10 cellular contexts compared by ENCODE assay signal in the genomic region with DNA sequence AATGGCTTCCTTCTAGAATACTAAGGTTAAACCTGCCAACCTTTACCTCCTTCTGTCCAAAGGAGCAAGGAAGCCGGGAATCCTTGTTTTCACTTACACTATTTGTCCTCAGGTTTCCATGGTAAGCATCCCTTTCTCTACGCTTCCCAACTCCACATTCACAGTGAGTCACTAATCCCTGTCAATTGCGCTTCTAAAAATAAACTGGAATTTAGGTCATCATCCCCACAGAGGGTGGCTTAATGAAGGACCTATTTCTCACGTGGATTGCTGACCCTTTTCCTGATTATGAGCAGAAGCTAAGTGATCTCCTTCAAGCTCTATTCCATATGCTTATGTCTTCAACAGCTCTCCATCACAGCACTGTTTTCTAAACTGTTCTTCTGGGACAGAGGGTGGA. TPM values are rescaled to one million over a fixed set of nuclear protein-coding genes. Genes with fewer than 3 reads are reported as not detected.
DNase-seq lines count a peak whose midpoint lies in the region; TF ChIP-seq lines count a peak whose summit lies in the region.
"Had no signal": no experiment of that assay in that cellular context is flagged by ENCODE, and none has a peak within 500 bp of the region (broad histone marks: within the 10 kb centered on the region; RNA-seq: fewer than 3 reads in every experiment).

No MANE protein-coding gene starts in this region.

- TF ChIP-seq CTCF in A673 (conservative IDR thresholded peaks at IDR 0.05; ENCODE audit: low read depth, low read length) (no peak), HEK293 (tag by site-specific recombination; IDR thresholded peaks at IDR 0.05) (no peak), astrocyte of the spinal cord (IDR thresholded peaks at IDR 0.05; ENCODE audit: low read depth, low read length) (no peak), MM.1S (IDR thresholded peaks at IDR 0.05; ENCODE audit: low read length) (no peak)

- H3K4me3 ChIP-seq in A673 (ENCODE audit: low read depth, low read length, poor library complexity, severe bottlenecking) (no peak overlapping the region), HEK293 (ENCODE audit: low read depth, low read length) (no peak overlapping the region), astrocyte of the spinal cord (ENCODE audit: low read depth, low read length) (no peak overlapping the region), MM.1S (ENCODE audit: low read length) (no peak overlapping the region)
- H3K4me3 ChIP-seq: prostate gland had no signal

- H3K4me2 ChIP-seq in MM.1S (ENCODE audit: low read depth, low read length), result no peak overlapping the region

- no peaks in the 10 kb centered on the region for H4K20me1 ChIP-seq in MM.1S (ENCODE audit: insufficient read depth, low read length)

- H3K27ac ChIP-seq in A673 (ENCODE audit: low read depth, low read length, poor library complexity, severe bottlenecking) (no peak overlapping the region), HEK293 (ENCODE audit: extremely low read depth, low read depth, low read length) (no peak overlapping the region), MM.1S (ENCODE audit: low read length) (no peak overlapping the region)
- H3K27ac ChIP-seq: prostate gland had no signal

- CTCF ChIA-PET in A673 (lab: Charles Lee) (no interaction called here), HEK293 (lab: Yijun Ruan, JAX) (no interaction called here)

- in situ Hi-C loops in astrocyte of the spinal cord (cut with HindIII; ENCODE audit: low sequenced_read_pairs), result no loop called here

- H3K9me3 ChIP-seq in A673 (ENCODE audit: low read depth, low read length, poor library complexity, severe bottlenecking) (no peaks in the 10 kb centered on the region), HEK293 (ENCODE audit: control insufficient read depth, insufficient read depth, low read depth, low read length) (no peaks in the 10 kb centered on the region), MM.1S (replicated peaks; ENCODE audit: insufficient read depth, low read length) (no peaks in the 10 kb centered on the region)
- H3K9me3 ChIP-seq: prostate gland had no signal

- H3F3A ChIP-seq in MM.1S (ENCODE audit: insufficient read depth, low read length), result no peaks in the 10 kb centered on the region

- H3K36me3 ChIP-seq in A673 (ENCODE audit: insufficient read depth, low read length, poor library complexity, severe bottlenecking), result no peaks in the 10 kb centered on the region
- no peaks in the 10 kb centered on the region for H3K36me3 ChIP-seq in HEK293 (ENCODE audit: control insufficient read depth in 2 of 2, insufficient read depth in 1 of 2, low read length in 2 of 2)
- no peaks in the 10 kb centered on the region for H3K36me3 ChIP-seq in MM.1S (replicated peaks; ENCODE audit: insufficient read depth, low read length)
- H3K36me3 ChIP-seq: prostate gland had no signal

- intact Hi-C loops in A673 (cut with micrococcal nuclease; ENCODE audit: unreplicated experiment), result no loop called here

- no peaks in the 10 kb centered on the region for H3K9me2 ChIP-seq in MM.1S (replicated peaks; ENCODE audit: insufficient read depth, low read length)

- no peaks in the 10 kb centered on the region for H3K27me3 ChIP-seq in A673 (replicated peaks; ENCODE audit: insufficient read depth, low read depth, low read length, poor library complexity)
- H3K27me3 ChIP-seq in MM.1S (replicated peaks; ENCODE audit: insufficient read depth, low read length), result no peaks in the 10 kb centered on the region

- H2AFZ ChIP-seq in MM.1S (ENCODE audit: low read length), result no peak overlapping the region

- H3K79me2 ChIP-seq in MM.1S (ENCODE audit: low read length), result no peaks in the 10 kb centered on the region

- no peak overlapping the region for H3K9ac ChIP-seq in MM.1S (ENCODE audit: low read length)

- POLR2A ChIA-PET in A673 (lab: Charles Lee; ENCODE audit: low non-redundant PET) (no interaction called here), HEK293 (lab: Yijun Ruan, JAX) (no interaction called here)

- no peaks in the 10 kb centered on the region for H3K4me1 ChIP-seq in A673 (ENCODE audit: insufficient read depth, low read length, poor library complexity, severe bottlenecking)
- H3K4me1 ChIP-seq in HEK293 (ENCODE audit: control insufficient read depth, insufficient read depth, low read length), result no peaks in the 10 kb centered on the region
- no peaks in the 10 kb centered on the region for H3K4me1 ChIP-seq in MM.1S (ENCODE audit: low read length)
- H3K4me1 ChIP-seq: prostate gland had no signal

- DNase-seq in A673 (ENCODE audit: low spot score), result peak; percentile 32
- DNase-seq in astrocyte of the spinal cord (ENCODE audit: low read depth, low spot score), result peak; percentile 87
- DNase-seq in iris pigment epithelial cell (ENCODE audit: low read depth), result peak; percentile 79
- no peak for DNase-seq in NK-92 (lab: John Stamatoyannopoulos, UW; ENCODE audit: unreplicated experiment)
- DNase-seq in NCI-H748 treated with DMSO at 0.1 percent for 48 hours (lab: John Stamatoyannopoulos, UW), result no peak
- no peak for DNase-seq in MM.1S
- DNase-seq in stimulated activated naive CD4-positive, alpha-beta T cell (lab: John Stamatoyannopoulos, UW), result no peak
- DNase-seq: activated CD4-positive, CD25-positive, alpha-beta regulatory T cell treated with anti-CD3 and anti-CD28 coated beads, Interleukin-2, amount 50 U/mL, for 72 hours had no signal

- BruUV-seq in A673 (replicated peaks; lab: Mats Ljungman, UMichigan), result no TSS peak

TF ChIP-seq in HEK293, 187 proteins besides CTCF, POLR2A, EP300 and RAD21:
- TF ChIP-seq SALL2 (tag by site-specific recombination; IDR thresholded peaks at IDR 0.05; ENCODE audit: borderline replicate concordance) (no peak), ZBTB17 (tag by site-specific recombination; IDR thresholded peaks at IDR 0.05) (0 out of 2 replicates have a peak, but pooled peaks have one; percentile 24), KLF9 (tag by site-specific recombination; IDR thresholded peaks at IDR 0.05; ENCODE audit: low read depth) (no peak), ZNF658 (tag by site-specific recombination; IDR thresholded peaks at IDR 0.05) (no peak)
- TF ChIP-seq, protein P1, sequence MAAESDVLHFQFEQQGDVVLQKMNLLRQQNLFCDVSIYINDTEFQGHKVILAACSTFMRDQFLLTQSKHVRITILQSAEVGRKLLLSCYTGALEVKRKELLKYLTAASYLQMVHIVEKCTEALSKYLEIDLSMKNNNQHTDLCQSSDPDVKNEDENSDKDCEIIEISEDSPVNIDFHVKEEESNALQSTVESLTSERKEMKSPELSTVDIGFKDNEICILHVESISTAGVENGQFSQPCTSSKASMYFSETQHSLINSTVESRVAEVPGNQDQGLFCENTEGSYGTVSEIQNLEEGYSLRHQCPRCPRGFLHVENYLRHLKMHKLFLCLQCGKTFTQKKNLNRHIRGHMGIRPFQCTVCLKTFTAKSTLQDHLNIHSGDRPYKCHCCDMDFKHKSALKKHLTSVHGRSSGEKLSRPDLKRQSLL (tag by site-specific recombination; IDR thresholded peaks at IDR 0.05), result no peak
- TF ChIP-seq, protein P2, sequence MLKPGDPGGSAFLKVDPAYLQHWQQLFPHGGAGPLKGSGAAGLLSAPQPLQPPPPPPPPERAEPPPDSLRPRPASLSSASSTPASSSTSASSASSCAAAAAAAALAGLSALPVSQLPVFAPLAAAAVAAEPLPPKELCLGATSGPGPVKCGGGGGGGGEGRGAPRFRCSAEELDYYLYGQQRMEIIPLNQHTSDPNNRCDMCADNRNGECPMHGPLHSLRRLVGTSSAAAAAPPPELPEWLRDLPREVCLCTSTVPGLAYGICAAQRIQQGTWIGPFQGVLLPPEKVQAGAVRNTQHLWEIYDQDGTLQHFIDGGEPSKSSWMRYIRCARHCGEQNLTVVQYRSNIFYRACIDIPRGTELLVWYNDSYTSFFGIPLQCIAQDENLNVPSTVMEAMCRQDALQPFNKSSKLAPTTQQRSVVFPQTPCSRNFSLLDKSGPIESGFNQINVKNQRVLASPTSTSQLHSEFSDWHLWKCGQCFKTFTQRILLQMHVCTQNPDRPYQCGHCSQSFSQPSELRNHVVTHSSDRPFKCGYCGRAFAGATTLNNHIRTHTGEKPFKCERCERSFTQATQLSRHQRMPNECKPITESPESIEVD (tag by site-specific recombination; IDR thresholded peaks at IDR 0.05), result no peak

RNA-seq across cellular contexts. Expression of a gene that starts 39.9 kb away (rescaled TPM):
- 0.09 and 0.44 TPM in 2 replicates for total RNA-seq in A673 (2021)

Comparison
In these comparisons a context has a peak if more than half of its experiments do, and no peak if none do; other contexts are left out.
1. DNase-seq: peak in A673 (single experiment), astrocyte of the spinal cord (single experiment) and iris pigment epithelial cell (single experiment); none in NK-92 (single experiment), NCI-H748 treated with DMSO at 0.1 percent for 48 hours (single experiment), MM.1S (single experiment) and stimulated activated naive CD4-positive, alpha-beta T cell (0 of 6).